Comparison of ENCODE assay signal across 22 cellular contexts in the genomic region with DNA sequence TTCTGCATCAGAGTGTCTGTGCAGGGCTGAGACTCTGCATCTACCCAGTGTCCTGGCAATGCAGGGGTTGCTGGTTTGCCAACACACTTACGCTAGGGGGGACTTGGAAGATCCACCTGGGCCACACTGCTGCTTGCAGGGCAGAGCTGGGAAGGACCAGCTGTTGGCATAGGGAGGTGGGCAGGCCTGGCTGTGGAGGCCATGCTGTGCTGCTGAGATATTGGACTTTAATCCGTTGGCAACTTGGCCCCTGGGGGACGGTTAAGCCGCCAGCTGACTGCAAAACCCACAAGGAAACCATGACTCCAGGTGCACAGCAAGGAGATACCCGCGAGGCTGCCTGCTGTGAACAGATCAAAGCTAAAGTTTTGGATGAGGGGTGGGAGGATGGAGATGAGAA.
DNase-seq lines count a peak whose midpoint lies in the region; TF ChIP-seq lines count a peak whose summit lies in the region.
"Had no signal": no experiment of that assay in that cellular context is flagged by ENCODE, and none has a peak within 500 bp of the region (broad histone marks: within the 10 kb centered on the region; RNA-seq: fewer than 3 reads in every experiment).

No MANE protein-coding gene starts in this region.

- H3F3A ChIP-seq in Loucy (ENCODE audit: low read depth), result peaks cover 13% of the 10 kb centered on the region; the same call in 1 of the 2 replicates

- H3K27me3 Mint-ChIP-seq in activated CD4-positive, alpha-beta T cell treated with anti-CD3 and anti-CD28 coated beads, Interleukin-2, amount 10 ng/mL, durations not matched to agents 24 days and 14 days, result peaks cover 28% of the 10 kb centered on the region
- peaks cover 53% of the 10 kb centered on the region for H3K27me3 Mint-ChIP-seq in T-helper 2 cell treated with Interferon-gamma antibody and Interleukin-4, amounts not matched to agents 5 μg/mL and 100 μg/mL, for 36 hours (ENCODE audit: low read depth)
- H3K27me3 Mint-ChIP-seq in Calu3 (ENCODE audit: unreplicated experiment), result peaks cover 17% of the 10 kb centered on the region

- intact Hi-C loops in activated CD4-positive, alpha-beta T cell treated with anti-CD3 and anti-CD28 coated beads, Interleukin-2, amount 10 ng/mL, durations not matched to agents 24 days and 14 days (cut with micrococcal nuclease), result no loop called here
- intact Hi-C loops in colonic mucosa (cut with DNase I), result no loop called here
- intact Hi-C loops in Calu3 (cut with micrococcal nuclease; ENCODE audit: unreplicated experiment), result no loop called here

- CTCF ChIA-PET in Calu3 (lab: Charles Lee), result no interaction called here

- H3K4me2 ChIP-seq in Loucy (ENCODE audit: low read depth, low read length, poor library complexity, severe bottlenecking), result peak overlapping the region; percentile 73
- H3K4me2 ChIP-seq: GM23338 had no signal

- H3K4me3 ChIP-seq in Loucy (ENCODE audit: low read length, poor library complexity, severe bottlenecking) (peak overlapping the region; percentile 3), colonic mucosa (no peak overlapping the region), thymus (ENCODE audit: low read length) (no peak overlapping the region)
- H3K4me3 ChIP-seq: GM23338 had no signal

- H3K27ac Mint-ChIP-seq in activated CD4-positive, alpha-beta T cell treated with anti-CD3 and anti-CD28 coated beads, Interleukin-2, amount 10 ng/mL, durations not matched to agents 24 days and 14 days, result no peak overlapping the region
- no peak overlapping the region for H3K27ac Mint-ChIP-seq in T-helper 2 cell treated with Interferon-gamma antibody and Interleukin-4, amounts not matched to agents 5 μg/mL and 100 μg/mL, for 36 hours
- no peak overlapping the region for H3K27ac Mint-ChIP-seq in Calu3 (ENCODE audit: unreplicated experiment)
- H3K27ac Mint-ChIP-seq: CD14-positive monocyte, GM23338, T-cell had no signal

- H3K27me3 ChIP-seq in Loucy (ENCODE audit: insufficient read depth, low read length, poor library complexity, severe bottlenecking) (no peaks in the 10 kb centered on the region), colonic mucosa (no peaks in the 10 kb centered on the region), thymus (ENCODE audit: control insufficient read depth, insufficient read depth) (no peaks in the 10 kb centered on the region)

- H3K36me3 Mint-ChIP-seq in activated CD4-positive, alpha-beta T cell treated with anti-CD3 and anti-CD28 coated beads, Interleukin-2, amount 10 ng/mL, durations not matched to agents 24 days and 14 days (ENCODE audit: low read depth), result no peaks in the 10 kb centered on the region
- no peaks in the 10 kb centered on the region for H3K36me3 Mint-ChIP-seq in T-helper 2 cell treated with Interferon-gamma antibody and Interleukin-4, amounts not matched to agents 5 μg/mL and 100 μg/mL, for 36 hours (ENCODE audit: low read depth)
- no peaks in the 10 kb centered on the region for H3K36me3 Mint-ChIP-seq in Calu3 (ENCODE audit: insufficient read depth, unreplicated experiment)
- H3K36me3 Mint-ChIP-seq: T-cell had no signal

- WGBS in thymus, result 7% methylated on average over 6 of the region's 6 CpGs

- no peak for TF ChIP-seq CTCF in Loucy (conservative IDR thresholded peaks at IDR 0.05; ENCODE audit: low read length)
- TF ChIP-seq CTCF in colonic mucosa (IDR thresholded peaks at IDR 0.05), result no peak
- no peak for TF ChIP-seq CTCF in Calu3 (IDR thresholded peaks at IDR 0.05; ENCODE audit: unreplicated experiment)

- H3K9me3 Mint-ChIP-seq in activated CD4-positive, alpha-beta T cell treated with anti-CD3 and anti-CD28 coated beads, Interleukin-2, amount 10 ng/mL, durations not matched to agents 24 days and 14 days, result no peaks in the 10 kb centered on the region
- no peaks in the 10 kb centered on the region for H3K9me3 Mint-ChIP-seq in T-helper 2 cell treated with Interferon-gamma antibody and Interleukin-4, amounts not matched to agents 5 μg/mL and 100 μg/mL, for 36 hours
- peaks cover 4% of the 10 kb centered on the region for H3K9me3 Mint-ChIP-seq in Calu3 (ENCODE audit: low read depth, unreplicated experiment)
- H3K9me3 Mint-ChIP-seq: T-cell had no signal

- no peaks in the 10 kb centered on the region for H3K36me3 ChIP-seq in Loucy (ENCODE audit: insufficient read depth, low read length)
- H3K36me3 ChIP-seq in colonic mucosa, result no peaks in the 10 kb centered on the region
- H3K36me3 ChIP-seq in thymus (ENCODE audit: control insufficient read depth, insufficient read depth), result no peaks in the 10 kb centered on the region

- H3K9me2 ChIP-seq in Loucy (replicated peaks; ENCODE audit: low read depth, low read length), result no peaks in the 10 kb centered on the region

- H3K4me1 Mint-ChIP-seq in activated CD4-positive, alpha-beta T cell treated with anti-CD3 and anti-CD28 coated beads, Interleukin-2, amount 10 ng/mL, durations not matched to agents 24 days and 14 days, result no peaks in the 10 kb centered on the region
- no peaks in the 10 kb centered on the region for H3K4me1 Mint-ChIP-seq in T-helper 2 cell treated with Interferon-gamma antibody and Interleukin-4, amounts not matched to agents 5 μg/mL and 100 μg/mL, for 36 hours (ENCODE audit: low read depth)
- H3K4me1 Mint-ChIP-seq in Calu3 (ENCODE audit: low read depth, unreplicated experiment), result no peaks in the 10 kb centered on the region
- H3K4me1 Mint-ChIP-seq: T-cell had no signal

- peak overlapping the region; percentile 85 for H3K9ac ChIP-seq in Loucy (ENCODE audit: low read depth, low read length, poor library complexity, severe bottlenecking)
- H3K9ac ChIP-seq in colonic mucosa (ENCODE audit: low read depth in 2 of 2, low read length in 2 of 2), result no peak overlapping the region

- peak; percentile 33 for DNase-seq in activated CD4-positive, alpha-beta T cell treated with anti-CD3 and anti-CD28 coated beads, Interleukin-2, amount 10 ng/mL, durations not matched to agents 24 days and 14 days
- DNase-seq in activated CD4-positive, alpha-beta T cell treated with anti-CD3 and anti-CD28 coated beads, Interleukin-2, amount 50 U/mL, for 4 hours, result no peak
- DNase-seq in colonic mucosa (peak; percentile 9), Calu3 (no peak), SKM-1 treated with dmso at 0.1 percent for 144 hours (lab: John Stamatoyannopoulos, UW; ENCODE audit: unreplicated experiment) (no peak)
- DNase-seq in T-helper 2 cell treated with Interferon-gamma antibody and Interleukin-4, amounts not matched to agents 5 μg/mL and 100 μg/mL, for 36 hours (ENCODE audit: low spot score), result no peak
- DNase-seq: 8988T; DMS53; EL; GF-D8; KG1; NCI-H1694; NCI-H2081 treated with DMSO at 0.1 percent for 48 hours; NCI-H2171 treated with DMSO at 0.1 percent for 48 hours; NCI-H446; NCI-H69; NK-92 treated with Interleukin-12 subunit alpha and Interleukin-12 subunit beta, amount 100 ng/mL, for 24 hours; T-cell had no signal

- H3K9me3 ChIP-seq in Loucy (ENCODE audit: insufficient read depth, low read depth, low read length) (peaks cover 11% of the 10 kb centered on the region; the same call in 1 of the 2 replicates), colonic mucosa (no peaks in the 10 kb centered on the region), thymus (ENCODE audit: control insufficient read depth) (no peaks in the 10 kb centered on the region)

- H4K20me1 ChIP-seq in Loucy (ENCODE audit: insufficient read depth, low read length, poor library complexity, severe bottlenecking), result no peaks in the 10 kb centered on the region

- no peaks in the 10 kb centered on the region for H3K79me2 ChIP-seq in Loucy (ENCODE audit: insufficient read depth, low read length)

- no TSS peak for BruUV-seq in Calu3 (replicated peaks; lab: Mats Ljungman, UMichigan)

- peaks cover 66% of the 10 kb centered on the region for H3K4me1 ChIP-seq in Loucy (ENCODE audit: insufficient read depth, low read length, poor library complexity, severe bottlenecking)
- no peaks in the 10 kb centered on the region for H3K4me1 ChIP-seq in colonic mucosa
- peaks cover 43% of the 10 kb centered on the region for H3K4me1 ChIP-seq in thymus (ENCODE audit: control insufficient read depth, insufficient read depth, low read length)

- no peak overlapping the region for H2AFZ ChIP-seq in Loucy (ENCODE audit: low read length)
- H2AFZ ChIP-seq: GM23338 had no signal

- H3K27ac ChIP-seq in colonic mucosa (no peak overlapping the region), thymus (ENCODE audit: low read depth) (peak overlapping the region; percentile 75)

- no peak overlapping the region for H3K4me3 Mint-ChIP-seq in activated CD4-positive, alpha-beta T cell treated with anti-CD3 and anti-CD28 coated beads, Interleukin-2, amount 10 ng/mL, durations not matched to agents 24 days and 14 days
- H3K4me3 Mint-ChIP-seq in T-helper 2 cell treated with Interferon-gamma antibody and Interleukin-4, amounts not matched to agents 5 μg/mL and 100 μg/mL, for 36 hours, result no peak overlapping the region
- H3K4me3 Mint-ChIP-seq in Calu3 (ENCODE audit: low read depth, unreplicated experiment), result no peak overlapping the region
- H3K4me3 Mint-ChIP-seq: CD14-positive monocyte, GM23338, T-cell had no signal

Comparison
In these comparisons a context has a peak if more than half of its experiments do, and no peak if none do; other contexts are left out.
1. DNase-seq: peak in activated CD4-positive, alpha-beta T cell treated with anti-CD3 and anti-CD28 coated beads, Interleukin-2, amount 10 ng/mL, durations not matched to agents 24 days and 14 days (single experiment) and colonic mucosa (single experiment); none in activated CD4-positive, alpha-beta T cell treated with anti-CD3 and anti-CD28 coated beads, Interleukin-2, amount 50 U/mL, for 4 hours (0 of 2), T-helper 2 cell treated with Interferon-gamma antibody and Interleukin-4, amounts not matched to agents 5 μg/mL and 100 μg/mL, for 36 hours (single experiment), Calu3 (single experiment) and SKM-1 treated with dmso at 0.1 percent for 144 hours (single experiment).